Comparison of ENCODE assay signal across 10 cellular contexts in genomic region chr6:118843685-118844390, GRCh38. TPM values are rescaled to one million over a fixed set of nuclear protein-coding genes. Genes with fewer than 3 reads are reported as not detected.
DNase-seq lines count a peak whose midpoint lies in the region; ATAC-seq and TF ChIP-seq lines count a peak whose summit lies in the region.
"Had no signal": no experiment of that assay in that cellular context is flagged by ENCODE, and none has a peak within 500 bp of the region (broad histone marks: within the 10 kb centered on the region; RNA-seq: fewer than 3 reads in every experiment).

No MANE protein-coding gene starts in this region.

- POLR2A ChIA-PET in RWPE1 (lab: Yijun Ruan, JAX; ENCODE audit: low non-redundant PET): no interaction called here

- no peak overlapping the region for H3K27ac ChIP-seq in RWPE1
- H3K27ac ChIP-seq: breast epithelium had no signal

- H3K4me1 Mint-ChIP-seq in CD14-positive monocyte (no peaks in the 10 kb centered on the region), mesothelial cell of epicardium (no peaks in the 10 kb centered on the region)

- peak overlapping the region in 2 of 7 donors; percentile 4 to 46 for H3K27ac Mint-ChIP-seq in CD14-positive monocyte
- H3K27ac Mint-ChIP-seq in mesothelial cell of epicardium: no peak overlapping the region

- TF ChIP-seq CTCF in fibroblast of the aortic adventitia (IDR thresholded peaks at IDR 0.05; ENCODE audit: insufficient read depth, low read length): no peak
- TF ChIP-seq CTCF in CD14-positive monocyte (IDR thresholded peaks at IDR 0.05): no peak
- TF ChIP-seq CTCF in mesothelial cell of epicardium (IDR thresholded peaks at IDR 0.05; ENCODE audit: unreplicated experiment): no peak
- no peak for TF ChIP-seq CTCF in RWPE1 (conservative IDR thresholded peaks at IDR 0.05; ENCODE audit: low read depth)

- H3K9me3 Mint-ChIP-seq in CD14-positive monocyte (peaks cover 14 to 25% (median 20%) of the 10 kb centered on the region in 7 donors), mesothelial cell of epicardium (peaks cover 9% of the 10 kb centered on the region)

- H3K4me3 Mint-ChIP-seq in CD14-positive monocyte: no peak overlapping the region
- H3K4me3 Mint-ChIP-seq in mesothelial cell of epicardium: no peak overlapping the region

- intact Hi-C loops in CD14-positive monocyte (cut with micrococcal nuclease): no loop called here

- CTCF ChIA-PET in RWPE1 (lab: Yijun Ruan, JAX): no interaction called here

- H3K4me3 ChIP-seq in fibroblast of the aortic adventitia (ENCODE audit: low read depth, low read length): no peak overlapping the region
- H3K4me3 ChIP-seq: breast epithelium had no signal

- H3K27me3 Mint-ChIP-seq in CD14-positive monocyte (ENCODE audit: low read depth in 3 of 3): no peaks in the 10 kb centered on the region
- H3K27me3 Mint-ChIP-seq in mesothelial cell of epicardium (ENCODE audit: low read depth): no peaks in the 10 kb centered on the region

- ATAC-seq in GM21619 (IDR thresholded peaks at IDR 0.05; ENCODE audit: unreplicated experiment) (peak; percentile 89), HG03442 (IDR thresholded peaks at IDR 0.05; ENCODE audit: unreplicated experiment) (peak; percentile 92)

- peaks cover 51 to 70% of the 10 kb centered on the region in 2 donors for H3K36me3 Mint-ChIP-seq in CD14-positive monocyte
- H3K36me3 Mint-ChIP-seq in mesothelial cell of epicardium: peaks cover 24% of the 10 kb centered on the region

- DNase-seq in activated CD4-positive, alpha-beta T cell treated with anti-CD3 and anti-CD28 coated beads for 48 hours: peak; percentile 25
- DNase-seq in activated CD4-positive, alpha-beta T cell treated with anti-CD3 and anti-CD28 coated beads, Interleukin-2, amount 50 U/mL, for 48 hours: no peak
- DNase-seq in fibroblast of the aortic adventitia (ENCODE audit: low read depth) (peak; percentile 69), CD14-positive monocyte (ENCODE audit: low spot score) (no peak), mesothelial cell of epicardium (ENCODE audit: low spot score in 2 of 2, unreplicated experiment in 2 of 2) (no peak), RWPE1 (ENCODE audit: low spot score) (no peak)
- DNase-seq: NCI-H1092 had no signal

RNA-seq across cellular contexts. Expression of gene ASF1A, which starts 50.1 kb away (rescaled TPM):
- total RNA-seq in fibroblast of the aortic adventitia (ENCODE audit: low replicate concordance) (13.7 and 26.1 TPM in 2 replicates), mesothelial cell of epicardium (22.9 to 28.7 TPM (median 26.4 TPM) in 3 replicates)
- polyA plus RNA-seq in CD14-positive monocyte: 10 to 100 TPM; 10.5 to 14.4 TPM

Comparison
In these comparisons a context has a peak if more than half of its experiments do, and no peak if none do; other contexts are left out.
1. DNase-seq: peak in activated CD4-positive, alpha-beta T cell treated with anti-CD3 and anti-CD28 coated beads for 48 hours (single experiment) and fibroblast of the aortic adventitia (single experiment); none in activated CD4-positive, alpha-beta T cell treated with anti-CD3 and anti-CD28 coated beads, Interleukin-2, amount 50 U/mL, for 48 hours (0 of 2), CD14-positive monocyte (single experiment), mesothelial cell of epicardium (0 of 2) and RWPE1 (single experiment).